In genomic region chr20:19757487-19757972, GRCh38 we compare ENCODE assay signal across 8 cellular contexts. TPM values are rescaled to one million over a fixed set of nuclear protein-coding genes. Genes with fewer than 3 reads are reported as not detected.
DNase-seq lines count a peak whose midpoint lies in the region; ATAC-seq lines count a peak whose summit lies in the region.

No MANE protein-coding gene starts in this region.

- DNase-seq in EL (peak; percentile 75), NCI-H226 (peak; percentile 56), dedifferentiated amniotic fluid mesenchymal stem cell (ENCODE audit: extremely low spot score) (peak; percentile 63), left colon (peak; percentile 81 to 83), superior temporal gyrus (ENCODE audit: extremely low spot score) (no peak)
- DNase-seq in stimulated activated naive CD8-positive, alpha-beta T cell treated with anti-CD3 and anti-CD28 coated beads, Interleukin-15, amount 100 ng/mL, for 72 hours = no peak
- DNase-seq in activated CD4-positive, alpha-beta T cell treated with anti-CD3 and anti-CD28 coated beads, Interleukin-2, amount 50 U/mL, for 1 hour = no peak

- H3K27ac Mint-ChIP-seq in stimulated activated naive CD8-positive, alpha-beta T cell treated with anti-CD3 and anti-CD28 coated beads, Interleukin-15, amount 100 ng/mL, for 72 hours = no peak overlapping the region

- H3K4me3 Mint-ChIP-seq in stimulated activated naive CD8-positive, alpha-beta T cell treated with anti-CD3 and anti-CD28 coated beads, Interleukin-15, amount 100 ng/mL, for 72 hours = peak overlapping the region in 1 of 2 donors; percentile 48

- peaks cover 90% of the 10 kb centered on the region for H3K27me3 Mint-ChIP-seq in stimulated activated naive CD8-positive, alpha-beta T cell treated with anti-CD3 and anti-CD28 coated beads, Interleukin-15, amount 100 ng/mL, for 72 hours

- H3K4me1 Mint-ChIP-seq in stimulated activated naive CD8-positive, alpha-beta T cell treated with anti-CD3 and anti-CD28 coated beads, Interleukin-15, amount 100 ng/mL, for 72 hours = peaks cover 6% of the 10 kb centered on the region

- intact Hi-C loops in left colon (cut with DNase I, micrococcal nuclease) = no loop called here

- no peaks in the 10 kb centered on the region for H3K9me3 Mint-ChIP-seq in stimulated activated naive CD8-positive, alpha-beta T cell treated with anti-CD3 and anti-CD28 coated beads, Interleukin-15, amount 100 ng/mL, for 72 hours

- ATAC-seq in left colon = peak; percentile 57
- ATAC-seq in stimulated activated naive CD8-positive, alpha-beta T cell treated with anti-CD3 and anti-CD28 coated beads, Interleukin-15, amount 100 ng/mL, for 72 hours = peak; percentile 15
- no peak for ATAC-seq in HG02610 (IDR thresholded peaks at IDR 0.05; ENCODE audit: unreplicated experiment)

RNA-seq across cellular contexts. Expression of gene RIN2, which starts 0.5 kb away (rescaled TPM):
- 10 to 100 TPM; 72.3 to 97.8 TPM for total RNA-seq in left colon

Comparison
In these comparisons a context has a peak if more than half of its experiments do, and no peak if none do; other contexts are left out.
1. DNase-seq: peak in EL (single experiment), NCI-H226 (single experiment), dedifferentiated amniotic fluid mesenchymal stem cell (single experiment) and left colon (2 of 2); none in stimulated activated naive CD8-positive, alpha-beta T cell treated with anti-CD3 and anti-CD28 coated beads, Interleukin-15, amount 100 ng/mL, for 72 hours (0 of 2), activated CD4-positive, alpha-beta T cell treated with anti-CD3 and anti-CD28 coated beads, Interleukin-2, amount 50 U/mL, for 1 hour (single experiment) and superior temporal gyrus (single experiment).